In genomic region chr10:119768455-119769094, GRCh38 we compare ENCODE assay signal across 17 cellular contexts. TPM values are rescaled to one million over a fixed set of nuclear protein-coding genes. Genes with fewer than 3 reads are reported as not detected.
DNase-seq lines count a peak whose midpoint lies in the region; ATAC-seq and TF ChIP-seq lines count a peak whose summit lies in the region.
"Had no signal": no experiment of that assay in that cellular context is flagged by ENCODE, and none has a peak within 500 bp of the region (broad histone marks: within the 10 kb centered on the region; RNA-seq: fewer than 3 reads in every experiment).

No MANE protein-coding gene starts in this region.

- H3K4me3 ChIP-seq in fibroblast of pulmonary artery (replicated peaks; ENCODE audit: low read depth, low read length) = no peak overlapping the region
- H3K4me3 ChIP-seq: heart right ventricle had no signal

- TF ChIP-seq CTCF in activated B cell treated with CpG ODN at 0.5 μM for 24 hours (IDR thresholded peaks at IDR 0.05) (no peak), fibroblast of pulmonary artery (IDR thresholded peaks at IDR 0.05; ENCODE audit: low read length, missing control alignments) (no peak)

- POLR2A ChIA-PET in activated B cell treated with CpG ODN at 0.5 μM for 24 hours (lab: Charles Lee) = no interaction called here

- peaks cover 30% of the 10 kb centered on the region for H3K36me3 Mint-ChIP-seq in activated B cell treated with CpG ODN at 0.5 μM for 24 hours (ENCODE audit: low read depth)

- no peaks in the 10 kb centered on the region for H3K27me3 Mint-ChIP-seq in activated B cell treated with CpG ODN at 0.5 μM for 24 hours
- H3K27me3 Mint-ChIP-seq: naive thymus-derived CD4-positive, alpha-beta T cell had no signal

- DNase-seq in ELR (ENCODE audit: low read depth) = peak; percentile 23
- no peak for DNase-seq in activated B cell treated with CpG ODN at 0.5 μM for 24 hours
- DNase-seq in fibroblast of pulmonary artery (ENCODE audit: low read depth) = peak; percentile 48
- DNase-seq in renal cortical epithelial cell (ENCODE audit: low read depth) = peak; percentile 66
- DNase-seq in GM03348 (ENCODE audit: low spot score) = no peak
- no peak for DNase-seq in NCI-H510A (lab: John Stamatoyannopoulos, UW)
- DNase-seq: activated CD4-positive, alpha-beta T cell treated with anti-CD3 and anti-CD28 coated beads for 1 hour; activated CD8-positive, alpha-beta memory T cell treated with anti-CD3 and anti-CD28 coated beads, Interleukin-2, amount 50 U/mL, for 48 hours; activated naive CD4-positive, alpha-beta T cell treated with anti-CD3 and anti-CD28 coated beads for 36 hours; Calu3; heart right ventricle; MV-4-11; naive thymus-derived CD4-positive, alpha-beta T cell; RPMI8226 had no signal

- ATAC-seq in activated B cell treated with CpG ODN at 0.5 μM for 24 hours (ENCODE audit: low read depth) (no peak), GM18873 (IDR thresholded peaks at IDR 0.05; ENCODE audit: low FRiP score, unreplicated experiment) (no peak), GM21360 (IDR thresholded peaks at IDR 0.05; ENCODE audit: unreplicated experiment) (no peak)
- ATAC-seq: heart right ventricle; naive thymus-derived CD4-positive, alpha-beta T cell had no signal

- H3K27ac Mint-ChIP-seq in activated B cell treated with CpG ODN at 0.5 μM for 24 hours = peak overlapping the region; percentile 8
- H3K27ac Mint-ChIP-seq: activated naive CD4-positive, alpha-beta T cell treated with anti-CD3 and anti-CD28 coated beads for 36 hours; T-helper 1 cell treated with Interleukin-12 subunit alpha and Interleukin-12 subunit beta and Interleukin-4 antibody, amounts not matched to agents 30 μg/mL and 1 μg/mL, for 36 hours had no signal

- H3K4me3 Mint-ChIP-seq in activated B cell treated with CpG ODN at 0.5 μM for 24 hours = no peak overlapping the region
- H3K4me3 Mint-ChIP-seq: activated naive CD4-positive, alpha-beta T cell treated with anti-CD3 and anti-CD28 coated beads for 36 hours; naive thymus-derived CD4-positive, alpha-beta T cell; T-helper 1 cell treated with Interleukin-12 subunit alpha and Interleukin-12 subunit beta and Interleukin-4 antibody, amounts not matched to agents 30 μg/mL and 1 μg/mL, for 36 hours had no signal

- CTCF ChIA-PET in activated B cell treated with CpG ODN at 0.5 μM for 24 hours (lab: Charles Lee) = no interaction called here

- peaks cover 24% of the 10 kb centered on the region for H3K4me1 Mint-ChIP-seq in activated B cell treated with CpG ODN at 0.5 μM for 24 hours

- H3K9me3 Mint-ChIP-seq in activated B cell treated with CpG ODN at 0.5 μM for 24 hours = no peaks in the 10 kb centered on the region
- H3K9me3 Mint-ChIP-seq: activated naive CD4-positive, alpha-beta T cell treated with anti-CD3 and anti-CD28 coated beads for 36 hours; naive thymus-derived CD4-positive, alpha-beta T cell; T-helper 1 cell treated with Interleukin-12 subunit alpha and Interleukin-12 subunit beta and Interleukin-4 antibody, amounts not matched to agents 30 μg/mL and 1 μg/mL, for 36 hours had no signal

- intact Hi-C loops in activated B cell treated with CpG ODN at 0.5 μM for 24 hours (cut with micrococcal nuclease) = no loop called here

RNA-seq across cellular contexts. Expression of gene INPP5F, which starts 42.7 kb away (rescaled TPM):
- total RNA-seq in activated B cell treated with CpG ODN at 0.5 μM for 24 hours (45.9 and 53.5 TPM in 2 replicates), renal cortical epithelial cell (19.3 and 24.4 TPM in 2 replicates)

Comparison
In these comparisons a context has a peak if more than half of its experiments do, and no peak if none do; other contexts are left out.
1. DNase-seq: peak in ELR (single experiment), fibroblast of pulmonary artery (single experiment) and renal cortical epithelial cell (single experiment); none in activated B cell treated with CpG ODN at 0.5 μM for 24 hours (single experiment), GM03348 (single experiment) and NCI-H510A (single experiment).